Comparison of ENCODE assay signal across 19 cellular contexts in genomic region chr12:120134307-120134980, GRCh38. TPM values are rescaled to one million over a fixed set of nuclear protein-coding genes. Genes with fewer than 3 reads are reported as not detected.
DNase-seq lines count a peak whose midpoint lies in the region; ATAC-seq and TF ChIP-seq lines count a peak whose summit lies in the region.
"Had no signal": no experiment of that assay in that cellular context is flagged by ENCODE, and none has a peak within 500 bp of the region (broad histone marks: within the 10 kb centered on the region; RNA-seq: fewer than 3 reads in every experiment).

No MANE protein-coding gene starts in this region.

- no peak overlapping the region for H3K4me3 Mint-ChIP-seq in naive thymus-derived CD8-positive, alpha-beta T cell
- H3K4me3 Mint-ChIP-seq: CD4-positive, alpha-beta T cell had no signal

- peaks cover 0 to 8% (median under 1%) of the 10 kb centered on the region in 4 donors for H3K4me1 Mint-ChIP-seq in naive thymus-derived CD8-positive, alpha-beta T cell

- POLR2A ChIA-PET in naive thymus-derived CD8-positive, alpha-beta T cell (lab: Charles Lee): interaction anchor here (1.1 kb wide), 1 partner anchor 26 kb away, joined by 3 read pairs; no protein-coding TSS in a partner anchor

- H3K9me3 ChIP-seq in mammary epithelial cell (replicated peaks; ENCODE audit: insufficient read depth, low read length): no peaks in the 10 kb centered on the region
- H3K9me3 ChIP-seq: BE2C, Caco-2 had no signal

- H3K4me3 ChIP-seq in NB4 (ENCODE audit: low read depth, low read length): no peak overlapping the region
- H3K4me3 ChIP-seq in mammary epithelial cell (replicated peaks in 1 of 3; ENCODE audit: insufficient read depth in 1 of 3, low read depth in 2 of 3, low read length in 3 of 3): no peak overlapping the region
- H3K4me3 ChIP-seq: GM23248, PC-9 had no signal

- no peaks in the 10 kb centered on the region for H3K27me3 ChIP-seq in mammary epithelial cell (ENCODE audit: insufficient read depth, low read length)
- H3K27me3 ChIP-seq: BE2C had no signal

- no peak for TF ChIP-seq POLR2A in NB4 (IDR thresholded peaks at IDR 0.05; ENCODE audit: extremely low read depth, insufficient read length)

- peak; percentile 29 for DNase-seq in NB4 (ENCODE audit: low read depth)
- DNase-seq in myocyte (ENCODE audit: low read depth): peak; percentile 89
- DNase-seq in activated CD4-positive, CD25-positive, alpha-beta regulatory T cell (lab: John Stamatoyannopoulos, UW): no peak
- DNase-seq in HuH-7.5 (ENCODE audit: low spot score): no peak
- no peak for DNase-seq in mammary epithelial cell
- DNase-seq in naive thymus-derived CD8-positive, alpha-beta T cell: no peak
- DNase-seq: BE2C; Caco-2; CD4-positive, alpha-beta T cell; GM23248; NCI-H1105; NCI-H1694 treated with DMSO at 0.1 percent for 48 hours; NCI-H510A; NCI-H748 treated with DMSO at 0.1 percent for 48 hours; PC-9; SW 1271 had no signal

- H3K27ac ChIP-seq in 22Rv1 (0 out of 2 replicates have a peak overlapping the region, but pooled peaks have one; percentile 13), VCaP (0 out of 2 replicates have a peak overlapping the region, but pooled peaks have one; percentile 5), mammary epithelial cell (ENCODE audit: insufficient read depth, low read depth, low read length) (no peak overlapping the region)
- H3K27ac ChIP-seq: GM23248, PC-9 had no signal

- no peak overlapping the region for H3K4me2 ChIP-seq in mammary epithelial cell (ENCODE audit: insufficient read depth, low read depth, low read length)
- H3K4me2 ChIP-seq: PC-9 had no signal

- peaks cover 0 to 94% (median 22%) of the 10 kb centered on the region in 3 donors for H3K36me3 Mint-ChIP-seq in naive thymus-derived CD8-positive, alpha-beta T cell

- H2AFZ ChIP-seq in mammary epithelial cell (ENCODE audit: low read depth, low read length): no peak overlapping the region
- H2AFZ ChIP-seq: GM23248, PC-9 had no signal

- no peaks in the 10 kb centered on the region for H3K79me2 ChIP-seq in mammary epithelial cell (ENCODE audit: insufficient read depth, low read length)

- ATAC-seq in naive thymus-derived CD8-positive, alpha-beta T cell: no peak
- ATAC-seq: HCT116 had no signal

- H4K20me1 ChIP-seq in mammary epithelial cell (ENCODE audit: insufficient read depth, low read length): no peaks in the 10 kb centered on the region

- H3K27me3 Mint-ChIP-seq in naive thymus-derived CD8-positive, alpha-beta T cell: no peaks in the 10 kb centered on the region
- H3K27me3 Mint-ChIP-seq: CD4-positive, alpha-beta T cell had no signal

- no TSS peak for BruUV-seq in mammary epithelial cell (replicated peaks; lab: Mats Ljungman, UMichigan)

- peak overlapping the region in 1 of 10 donors; percentile 65 for H3K27ac Mint-ChIP-seq in naive thymus-derived CD8-positive, alpha-beta T cell
- H3K27ac Mint-ChIP-seq: CD4-positive, alpha-beta T cell had no signal

- H3K9me3 Mint-ChIP-seq in naive thymus-derived CD8-positive, alpha-beta T cell: no peaks in the 10 kb centered on the region
- H3K9me3 Mint-ChIP-seq: CD4-positive, alpha-beta T cell had no signal

- H3K9ac ChIP-seq in mammary epithelial cell (ENCODE audit: insufficient read depth, low read length): no peak overlapping the region
- H3K9ac ChIP-seq: GM23248 had no signal

- H3K36me3 ChIP-seq in mammary epithelial cell (ENCODE audit: insufficient read depth, low read length): peaks cover 53% of the 10 kb centered on the region

- intact Hi-C loops in mammary epithelial cell (cut with micrococcal nuclease): no loop called here

- CTCF ChIA-PET in mammary epithelial cell (lab: Charles Lee; ENCODE audit: low non-redundant PET): no interaction called here

- in situ Hi-C loops in mammary epithelial cell (cut with MboI; ENCODE audit: low sequenced_read_pairs in 2 of 2): no loop called here

- dilution Hi-C loops in mammary epithelial cell (cut with HindIII; ENCODE audit: low sequenced_read_pairs): no loop called here

- TF ChIP-seq CTCF in 22Rv1 (IDR thresholded peaks at IDR 0.05) (no peak), NB4 (IDR thresholded peaks at IDR 0.05; ENCODE audit: low read depth, low read length) (no peak), VCaP (conservative IDR thresholded peaks at IDR 0.05) (no peak), mammary epithelial cell (conservative IDR thresholded peaks at IDR 0.05 in 1 of 2, IDR thresholded peaks at IDR 0.05 in 1 of 2; ENCODE audit: extremely low read depth in 1 of 2, insufficient read depth in 1 of 2, low read depth in 1 of 2, low read length in 2 of 2) (no peak)

- WGBS in mammary epithelial cell (ENCODE audit: low coverage, missing lambda C conversion rate): 84% methylated on average over 13 of the region's 20 CpGs

- H3K4me1 ChIP-seq in mammary epithelial cell (ENCODE audit: insufficient read depth, low read length): no peaks in the 10 kb centered on the region
- H3K4me1 ChIP-seq: BE2C, Caco-2 had no signal

RNA-seq across cellular contexts. Expression of gene RAB35, which starts 17.9 kb away (rescaled TPM):
- total RNA-seq in myocyte: 18.9 and 20.8 TPM in 2 replicates
- polyA plus RNA-seq in myocyte (2012): 31.0 TPM
- total RNA-seq in mammary epithelial cell: 10 to 100 TPM; 19.3 to 60.4 TPM
- polyA plus RNA-seq in mammary epithelial cell: 39.4 TPM
- 70.6 TPM for polyA minus RNA-seq in mammary epithelial cell
- 10 to 100 TPM; 49.8 to 51.6 TPM for total RNA-seq in naive thymus-derived CD8-positive, alpha-beta T cell
- 10 to 100 TPM; 10.2 to 14.1 (median 12.6) TPM for polyA plus RNA-seq in naive thymus-derived CD8-positive, alpha-beta T cell

Comparison
In these comparisons a context has a peak if more than half of its experiments do, and no peak if none do; other contexts are left out.
1. DNase-seq: peak in NB4 (single experiment) and myocyte (single experiment); none in activated CD4-positive, CD25-positive, alpha-beta regulatory T cell (0 of 4), HuH-7.5 (single experiment), mammary epithelial cell (single experiment) and naive thymus-derived CD8-positive, alpha-beta T cell (0 of 10).